In the genomic region with DNA sequence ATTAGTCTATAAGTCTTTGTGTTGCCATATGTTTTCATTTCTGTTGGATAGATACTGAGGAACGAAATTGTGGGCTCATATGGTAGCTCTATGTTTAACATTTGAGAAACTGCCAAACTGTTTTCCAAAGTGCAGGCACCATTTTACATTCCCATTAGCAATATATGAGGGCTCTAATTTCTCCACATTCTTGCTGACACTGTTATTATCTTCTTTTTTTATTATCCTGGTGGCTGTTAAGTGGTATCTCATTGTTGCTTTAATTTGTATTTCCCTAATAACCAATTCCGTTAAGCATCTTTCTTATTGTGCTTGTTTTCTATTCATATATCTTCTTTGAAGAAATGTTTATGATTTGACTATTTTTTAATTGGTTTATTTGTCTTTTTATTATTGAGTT, we compare ENCODE assay signal across 9 cellular contexts. TPM values are rescaled to one million over a fixed set of nuclear protein-coding genes. Genes with fewer than 3 reads are reported as not detected.
DNase-seq lines count a peak whose midpoint lies in the region; ATAC-seq, FAIRE-seq and TF ChIP-seq lines count a peak whose summit lies in the region.
"Had no signal": no experiment of that assay in that cellular context is flagged by ENCODE, and none has a peak within 500 bp of the region (broad histone marks: within the 10 kb centered on the region; RNA-seq: fewer than 3 reads in every experiment).

No MANE protein-coding gene starts in this region.

- H2AK5ac ChIP-seq in mesendoderm (ENCODE audit: low read length), result no peak overlapping the region

- POLR2A ChIA-PET in activated B cell treated with CpG ODN at 0.5 μM for 24 hours (lab: Charles Lee), result interaction anchor here (0.6 to 4.2 kb wide), 2 partner anchors 145 to 1068 kb away, joined by 5 to 42 read pairs; a partner anchor contains a TSS

- peaks cover 24% of the 10 kb centered on the region for H3K79me2 ChIP-seq in mesendoderm (ENCODE audit: control insufficient read depth, insufficient read depth, low read length)

- H3K4me2 ChIP-seq in mesendoderm (ENCODE audit: low read length), result no peak overlapping the region

- no peak overlapping the region for H3K56ac ChIP-seq in mesendoderm (ENCODE audit: low read length)

- no peak for ATAC-seq in activated CD8-positive, alpha-beta memory T cell treated with anti-CD3 and anti-CD28 coated beads, Interleukin-2, amount 10 ng/mL, durations not matched to agents 7 days and 5 days
- ATAC-seq in activated B cell treated with CpG ODN at 0.5 μM for 24 hours (ENCODE audit: low read depth), result no peak

- H3K4me3 Mint-ChIP-seq in activated CD8-positive, alpha-beta memory T cell treated with anti-CD3 and anti-CD28 coated beads, Interleukin-2, amount 10 ng/mL, durations not matched to agents 7 days and 5 days, result peak overlapping the region; percentile 79
- H3K4me3 Mint-ChIP-seq in activated B cell treated with CpG ODN at 0.5 μM for 24 hours (peak overlapping the region; percentile 87), glutamatergic neuron (ENCODE audit: unreplicated experiment) (peak overlapping the region; percentile 87)

- H3K4me1 Mint-ChIP-seq in activated CD8-positive, alpha-beta memory T cell treated with anti-CD3 and anti-CD28 coated beads, Interleukin-2, amount 10 ng/mL, durations not matched to agents 7 days and 5 days, result peaks cover 32% of the 10 kb centered on the region
- H3K4me1 Mint-ChIP-seq in activated B cell treated with CpG ODN at 0.5 μM for 24 hours, result peaks cover 35% of the 10 kb centered on the region
- H3K4me1 Mint-ChIP-seq in glutamatergic neuron (ENCODE audit: low read depth, unreplicated experiment), result peaks cover 6% of the 10 kb centered on the region

- no peaks in the 10 kb centered on the region for H3K27me3 Mint-ChIP-seq in activated CD8-positive, alpha-beta memory T cell treated with anti-CD3 and anti-CD28 coated beads, Interleukin-2, amount 10 ng/mL, durations not matched to agents 7 days and 5 days
- H3K27me3 Mint-ChIP-seq in activated B cell treated with CpG ODN at 0.5 μM for 24 hours (no peaks in the 10 kb centered on the region), glutamatergic neuron (ENCODE audit: unreplicated experiment) (peaks cover 6% of the 10 kb centered on the region)

- H3K9me3 Mint-ChIP-seq in activated CD8-positive, alpha-beta memory T cell treated with anti-CD3 and anti-CD28 coated beads, Interleukin-2, amount 10 ng/mL, durations not matched to agents 7 days and 5 days (ENCODE audit: low read depth), result no peaks in the 10 kb centered on the region
- H3K9me3 Mint-ChIP-seq in activated B cell treated with CpG ODN at 0.5 μM for 24 hours (no peaks in the 10 kb centered on the region), glutamatergic neuron (ENCODE audit: unreplicated experiment) (peaks cover 9% of the 10 kb centered on the region)

- no peak overlapping the region for H4K5ac ChIP-seq in mesendoderm (ENCODE audit: low read length)

- DNase-seq in activated CD8-positive, alpha-beta memory T cell treated with anti-CD3 and anti-CD28 coated beads, Interleukin-2, amount 10 ng/mL, durations not matched to agents 7 days and 5 days, result no peak
- no peak for DNase-seq in activated CD8-positive, alpha-beta memory T cell treated with anti-CD3 and anti-CD28 coated beads for 24 hours
- DNase-seq in activated B cell treated with CpG ODN at 0.5 μM for 24 hours (no peak), glutamatergic neuron (no peak), tibial artery (no peak), GM13976 (ENCODE audit: low spot score) (no peak), urothelium cell line (ENCODE audit: low spot score) (no peak), mesendoderm (no peak)

- no peak overlapping the region for H2BK120ac ChIP-seq in mesendoderm (ENCODE audit: low read depth, low read length)

- H3K36me3 ChIP-seq in tibial artery, result no peaks in the 10 kb centered on the region
- no peaks in the 10 kb centered on the region for H3K36me3 ChIP-seq in mesendoderm (ENCODE audit: control insufficient read depth, insufficient read depth, low read length)

- no peak overlapping the region for H3K23ac ChIP-seq in mesendoderm (ENCODE audit: low read length)

- intact Hi-C loops in activated B cell treated with CpG ODN at 0.5 μM for 24 hours (cut with micrococcal nuclease), result loop anchor here (5.0 to 10.0 kb wide), 4 partner anchors 634 to 1974 kb away; a partner anchor contains a TSS
- intact Hi-C loops in tibial artery (cut with DNase I; ENCODE audit: low total_unique reads), result no loop called here

- CTCF ChIA-PET in activated CD8-positive, alpha-beta memory T cell treated with anti-CD3 and anti-CD28 coated beads, Interleukin-2, amount 10 ng/mL, durations not matched to agents 7 days and 5 days (lab: Charles Lee), result interaction anchor here (2.9 to 3.8 kb wide), 2 partner anchors 11 to 146 kb away, joined by 15 to 22 read pairs; a partner anchor contains a TSS
- CTCF ChIA-PET in activated B cell treated with CpG ODN at 0.5 μM for 24 hours (lab: Charles Lee), result interaction anchor here (0.8 kb wide), 1 partner anchor 145 kb away, joined by 4 read pairs; a partner anchor contains a TSS

- no peak for FAIRE-seq in urothelium cell line (lab: Jason Lieb, UNC)

- H3K4me3 ChIP-seq in tibial artery (no peak overlapping the region), mesendoderm (ENCODE audit: low read length) (no peak overlapping the region)

- H3K9ac ChIP-seq in mesendoderm (ENCODE audit: low read length), result no peak overlapping the region

- peaks cover 0 to 31% (median 25%) of the 10 kb centered on the region in 4 donors for H3K4me1 ChIP-seq in tibial artery
- H3K4me1 ChIP-seq in mesendoderm (ENCODE audit: control insufficient read depth, low read depth, low read length), result no peaks in the 10 kb centered on the region

- peaks cover 6% of the 10 kb centered on the region for H3K79me1 ChIP-seq in mesendoderm (ENCODE audit: low read length)

- H3K9me3 ChIP-seq in tibial artery, result no peaks in the 10 kb centered on the region

- peak overlapping the region; percentile 94 for H3K27ac Mint-ChIP-seq in activated CD8-positive, alpha-beta memory T cell treated with anti-CD3 and anti-CD28 coated beads, Interleukin-2, amount 10 ng/mL, durations not matched to agents 7 days and 5 days
- H3K27ac Mint-ChIP-seq in activated B cell treated with CpG ODN at 0.5 μM for 24 hours (peak overlapping the region; percentile 91), glutamatergic neuron (ENCODE audit: unreplicated experiment) (peak overlapping the region; percentile 87)

- H3K36me3 Mint-ChIP-seq in activated CD8-positive, alpha-beta memory T cell treated with anti-CD3 and anti-CD28 coated beads, Interleukin-2, amount 10 ng/mL, durations not matched to agents 7 days and 5 days, result peaks cover 9% of the 10 kb centered on the region
- H3K36me3 Mint-ChIP-seq in activated B cell treated with CpG ODN at 0.5 μM for 24 hours (ENCODE audit: low read depth) (peaks cover 21% of the 10 kb centered on the region), glutamatergic neuron (ENCODE audit: unreplicated experiment) (no peaks in the 10 kb centered on the region)

- TF ChIP-seq CTCF in activated B cell treated with CpG ODN at 0.5 μM for 24 hours (IDR thresholded peaks at IDR 0.05), result no peak
- TF ChIP-seq CTCF in glutamatergic neuron (IDR thresholded peaks at IDR 0.05; ENCODE audit: partially characterized antibody, unreplicated experiment), result no peak
- no peak for TF ChIP-seq CTCF in tibial artery (IDR thresholded peaks at IDR 0.05)
- TF ChIP-seq CTCF in GM13976 (IDR thresholded peaks at IDR 0.05; ENCODE audit: borderline replicate concordance, control extremely low read depth, extremely low read depth, insufficient read depth, missing control alignments), result no peak

- H3K27me3 ChIP-seq in tibial artery (no peaks in the 10 kb centered on the region), mesendoderm (ENCODE audit: insufficient read depth, low read length, poor library complexity) (no peaks in the 10 kb centered on the region)

- in situ Hi-C loops in GM13976 (cut with MboI; ENCODE audit: low sequenced_read_pairs, unreplicated experiment), result no loop called here

- H4K8ac ChIP-seq in mesendoderm (ENCODE audit: low read depth, low read length), result no peak overlapping the region

- no peak overlapping the region for H3K18ac ChIP-seq in mesendoderm (ENCODE audit: low read length)

- H2BK5ac ChIP-seq in mesendoderm (ENCODE audit: low read length), result no peak overlapping the region

- no peak overlapping the region for H3K4ac ChIP-seq in mesendoderm (ENCODE audit: low read depth, low read length)

- no CpG with 5 or more reads among the region's 2 CpGs for WGBS in mesendoderm (ENCODE audit: extremely low coverage, insufficient coverage, low lambda C conversion rate)

- H3K27ac ChIP-seq in tibial artery (peak overlapping the region; percentile 88 to 89), mesendoderm (ENCODE audit: low read depth, low read length) (no peak overlapping the region)
- H3K27ac ChIP-seq: C4-2B had no signal

- H2BK15ac ChIP-seq in mesendoderm (replicated peaks; ENCODE audit: low read depth), result no peak overlapping the region

RNA-seq across cellular contexts. Expression of a gene that starts 1.9 kb away (rescaled TPM):
- total RNA-seq in activated CD8-positive, alpha-beta memory T cell treated with anti-CD3 and anti-CD28 coated beads, Interleukin-2, amount 10 ng/mL, durations not matched to agents 7 days and 5 days, result 10 to 100 TPM; 23.3 to 30.6 TPM
- total RNA-seq in activated B cell treated with CpG ODN at 0.5 μM for 24 hours, result 22.1 and 32.4 TPM in 2 replicates
- total RNA-seq in glutamatergic neuron (ENCODE audit: unreplicated experiment), result 19.4 TPM
- polyA plus RNA-seq in mesendoderm (2013, experiment 1 of 2), result 13.9 TPM
- polyA plus RNA-seq in mesendoderm (2013, experiment 2 of 2), result 12.0 TPM
